10 cellular contexts compared by ENCODE assay signal in genomic region chr5:150209020-150209635, GRCh38. TPM values are rescaled to one million over a fixed set of nuclear protein-coding genes. Genes with fewer than 3 reads are reported as not detected.
DNase-seq lines count a peak whose midpoint lies in the region; ATAC-seq and TF ChIP-seq lines count a peak whose summit lies in the region.
"Had no signal": no experiment of that assay in that cellular context is flagged by ENCODE, and none has a peak within 500 bp of the region (broad histone marks: within the 10 kb centered on the region; RNA-seq: fewer than 3 reads in every experiment).

No MANE protein-coding gene starts in this region.

- H3K4me1 ChIP-seq in iPS-20b (ENCODE audit: insufficient read depth, low read length) = peaks cover 23% of the 10 kb centered on the region
- peaks cover 0 to 8% of the 10 kb centered on the region in 2 donors for H3K4me1 ChIP-seq in thyroid gland
- H3K4me1 ChIP-seq in effector memory CD4-positive, alpha-beta T cell (ENCODE audit: control insufficient read depth, insufficient read depth, low read length, poor library complexity, severe bottlenecking) = peaks cover 7% of the 10 kb centered on the region

- ATAC-seq in GM21825 (IDR thresholded peaks at IDR 0.05; ENCODE audit: unreplicated experiment) (no peak), GM19023 (IDR thresholded peaks at IDR 0.05; ENCODE audit: unreplicated experiment) (no peak)

- CTCF ChIA-PET in activated naive CD4-positive, alpha-beta T cell treated with anti-CD3 and anti-CD28 coated beads for 36 hours (lab: Charles Lee) = no interaction called here

- H3K9ac ChIP-seq in iPS-20b (ENCODE audit: low read depth, low read length) = peak overlapping the region; percentile 53; the same call in 1 of the 2 replicates

- H3K9me3 Mint-ChIP-seq in activated naive CD4-positive, alpha-beta T cell treated with anti-CD3 and anti-CD28 coated beads for 36 hours = no peaks in the 10 kb centered on the region
- H3K9me3 Mint-ChIP-seq in activated T-cell treated with anti-CD3 and anti-CD28 coated beads, Interleukin-2, amount 50 U/mL, for 24 hours = no peaks in the 10 kb centered on the region

- peaks cover 8% of the 10 kb centered on the region for H3K27me3 Mint-ChIP-seq in activated naive CD4-positive, alpha-beta T cell treated with anti-CD3 and anti-CD28 coated beads for 36 hours (ENCODE audit: low read depth)
- H3K27me3 Mint-ChIP-seq in activated T-cell treated with anti-CD3 and anti-CD28 coated beads, Interleukin-2, amount 50 U/mL, for 24 hours = peaks cover 18% of the 10 kb centered on the region

- 33 to 41% methylated on average over 10 to 20 of the region's 26 CpGs for WGBS in thyroid gland, 2 donors

- no peaks in the 10 kb centered on the region for H3K36me3 Mint-ChIP-seq in activated naive CD4-positive, alpha-beta T cell treated with anti-CD3 and anti-CD28 coated beads for 36 hours (ENCODE audit: low read depth)
- no peaks in the 10 kb centered on the region for H3K36me3 Mint-ChIP-seq in activated T-cell treated with anti-CD3 and anti-CD28 coated beads, Interleukin-2, amount 50 U/mL, for 24 hours (ENCODE audit: low read depth)

- TF ChIP-seq CTCF in thyroid gland (IDR thresholded peaks at IDR 0.05) = no peak

- H3K36me3 ChIP-seq in iPS-20b (ENCODE audit: insufficient read depth, low read depth, low read length) = no peaks in the 10 kb centered on the region
- H3K36me3 ChIP-seq in thyroid gland = no peaks in the 10 kb centered on the region
- no peaks in the 10 kb centered on the region for H3K36me3 ChIP-seq in effector memory CD4-positive, alpha-beta T cell (ENCODE audit: control insufficient read depth, insufficient read depth, low read length)

- TF ChIP-seq POLR2A in thyroid gland (IDR thresholded peaks at IDR 0.05) = no peak

- intact Hi-C loops in activated naive CD4-positive, alpha-beta T cell treated with anti-CD3 and anti-CD28 coated beads for 36 hours (cut with micrococcal nuclease) = no loop called here
- intact Hi-C loops in thyroid gland (cut with DNase I) = no loop called here

- H3K27me3 ChIP-seq in iPS-20b (ENCODE audit: insufficient read depth, low read length) (peaks cover 24% of the 10 kb centered on the region; the same call in 1 of the 2 replicates), thyroid gland (no peaks in the 10 kb centered on the region)
- no peaks in the 10 kb centered on the region for H3K27me3 ChIP-seq in effector memory CD4-positive, alpha-beta T cell (replicated peaks; ENCODE audit: control insufficient read depth, insufficient read depth, low read length, poor library complexity, severe bottlenecking)

- peak; percentile 38 for DNase-seq in activated naive CD4-positive, alpha-beta T cell treated with anti-CD3 and anti-CD28 coated beads for 36 hours
- no peak for DNase-seq in activated naive CD4-positive, alpha-beta T cell treated with anti-CD3 and anti-CD28 coated beads, Interleukin-2, amount 50 U/mL, for 16 hours
- peak; percentile 41 for DNase-seq in activated T-cell treated with anti-CD3 and anti-CD28 coated beads, Interleukin-2, amount 50 U/mL, for 24 hours
- DNase-seq in thyroid gland = peak; percentile 58 to 71
- no peak for DNase-seq in effector memory CD4-positive, alpha-beta T cell

- no peak overlapping the region for H3K4me3 Mint-ChIP-seq in activated naive CD4-positive, alpha-beta T cell treated with anti-CD3 and anti-CD28 coated beads for 36 hours
- H3K4me3 Mint-ChIP-seq in activated T-cell treated with anti-CD3 and anti-CD28 coated beads, Interleukin-2, amount 50 U/mL, for 24 hours = no peak overlapping the region

- H3K27ac Mint-ChIP-seq in activated naive CD4-positive, alpha-beta T cell treated with anti-CD3 and anti-CD28 coated beads for 36 hours = no peak overlapping the region
- H3K27ac Mint-ChIP-seq in activated T-cell treated with anti-CD3 and anti-CD28 coated beads, Interleukin-2, amount 50 U/mL, for 24 hours = no peak overlapping the region

- H3K4me3 ChIP-seq in iPS-20b (ENCODE audit: low read length) (no peak overlapping the region), thyroid gland (replicated peaks in 1 of 3) (no peak overlapping the region)
- no peak overlapping the region for H3K4me3 ChIP-seq in effector memory CD4-positive, alpha-beta T cell (ENCODE audit: insufficient read depth, low read depth, low read length, poor library complexity, severe bottlenecking)

- H3K9me3 ChIP-seq in iPS-20b (ENCODE audit: insufficient read depth, low read depth, low read length) (no peaks in the 10 kb centered on the region), thyroid gland (no peaks in the 10 kb centered on the region)
- no peaks in the 10 kb centered on the region for H3K9me3 ChIP-seq in effector memory CD4-positive, alpha-beta T cell (ENCODE audit: control insufficient read depth, low read length)

- H3K4me1 Mint-ChIP-seq in activated naive CD4-positive, alpha-beta T cell treated with anti-CD3 and anti-CD28 coated beads for 36 hours (ENCODE audit: low read depth) = peaks cover 12% of the 10 kb centered on the region
- H3K4me1 Mint-ChIP-seq in activated T-cell treated with anti-CD3 and anti-CD28 coated beads, Interleukin-2, amount 50 U/mL, for 24 hours (ENCODE audit: low read depth) = peaks cover 16% of the 10 kb centered on the region

- no peak overlapping the region for H3K27ac ChIP-seq in iPS-20b (ENCODE audit: low read length)
- no peak overlapping the region for H3K27ac ChIP-seq in thyroid gland
- no peak overlapping the region for H3K27ac ChIP-seq in effector memory CD4-positive, alpha-beta T cell (ENCODE audit: insufficient read depth, low read length, poor library complexity, severe bottlenecking)

RNA-seq across cellular contexts. Expression of gene SLC6A7, which starts 19.3 kb away (rescaled TPM):
- not detected for total RNA-seq in activated naive CD4-positive, alpha-beta T cell treated with anti-CD3 and anti-CD28 coated beads for 36 hours
- not detected for total RNA-seq in thyroid gland
- total RNA-seq: activated CD8-positive, alpha-beta memory T cell treated with anti-CD3 and anti-CD28 coated beads for 36 hours; urinary bladder had no signal

RNA-seq across cellular contexts. Expression of gene CDX1, which starts 42.5 kb away (rescaled TPM):
- total RNA-seq in activated naive CD4-positive, alpha-beta T cell treated with anti-CD3 and anti-CD28 coated beads for 36 hours = not detected
- total RNA-seq in thyroid gland = not detected
- total RNA-seq: activated CD8-positive, alpha-beta memory T cell treated with anti-CD3 and anti-CD28 coated beads for 36 hours had no signal

RNA-seq across cellular contexts. Expression of gene PDGFRB, which starts 53.5 kb away (rescaled TPM):
- 1 to 10 TPM in 1 of 2 experiments, under 1 TPM in 1; 0.14 to 1.0 TPM for total RNA-seq in activated naive CD4-positive, alpha-beta T cell treated with anti-CD3 and anti-CD28 coated beads for 36 hours
- 100 to 1,000 TPM in 2 of 4 donors, 10 to 100 TPM in 2; 47.3 to 108 (median 84.8) TPM for total RNA-seq in thyroid gland

Comparison
In these comparisons a context has a peak if more than half of its experiments do, and no peak if none do; other contexts are left out.
1. DNase-seq: peak in activated naive CD4-positive, alpha-beta T cell treated with anti-CD3 and anti-CD28 coated beads for 36 hours (single experiment), activated T-cell treated with anti-CD3 and anti-CD28 coated beads, Interleukin-2, amount 50 U/mL, for 24 hours (single experiment) and thyroid gland (2 of 2); none in activated naive CD4-positive, alpha-beta T cell treated with anti-CD3 and anti-CD28 coated beads, Interleukin-2, amount 50 U/mL, for 16 hours (single experiment) and effector memory CD4-positive, alpha-beta T cell (0 of 3).
2. RNA of gene PDGFRB, which starts 53.5 kb away (total RNA-seq): 47.3 to 108 TPM in thyroid gland; 0.14 to 1.0 TPM in activated naive CD4-positive, alpha-beta T cell treated with anti-CD3 and anti-CD28 coated beads for 36 hours; every median in the first group is over 10 times any median in the second.